ENCODE assay signal across 18 cellular contexts in genomic region chr4:102494603-102495002, GRCh38.
"Had no signal": no experiment of that assay in that cellular context is flagged by ENCODE, and none has a peak within 500 bp of the region (broad histone marks: within the 10 kb centered on the region; RNA-seq: fewer than 3 reads in every experiment).

No MANE protein-coding gene starts in this region.

- H3K9me3 Mint-ChIP-seq: activated B cell treated with CpG ODN at 0.5 μM for 24 hours; activated CD4-positive, alpha-beta memory T cell treated with anti-CD3 and anti-CD28 coated beads, Interleukin-2, amount 10 ng/mL, durations not matched to agents 7 days and 5 days; activated naive CD4-positive, alpha-beta T cell treated with anti-CD3 and anti-CD28 coated beads, Interleukin-2, amount 50 U/mL, for 24 hours had no signal

- H3K36me3 ChIP-seq: breast epithelium, colonic mucosa had no signal

- H3K27me3 ChIP-seq: breast epithelium, colonic mucosa had no signal

- ATAC-seq: T-helper 17 cell had no signal

- H3K27ac ChIP-seq: breast epithelium, PC-9 had no signal

- H3K27me3 Mint-ChIP-seq: activated B cell treated with CpG ODN at 0.5 μM for 24 hours; activated CD4-positive, alpha-beta T cell treated with anti-CD3 and anti-CD28 coated beads, Interleukin-2, amount 10 ng/mL, durations not matched to agents 7 days and 5 days; activated naive CD4-positive, alpha-beta T cell treated with anti-CD3 and anti-CD28 coated beads, Interleukin-2, amount 50 U/mL, for 24 hours; T-helper 17 cell had no signal

- H3K27ac Mint-ChIP-seq: activated B cell treated with CpG ODN at 0.5 μM for 24 hours; activated CD4-positive, alpha-beta memory T cell treated with anti-CD3 and anti-CD28 coated beads, Interleukin-2, amount 10 ng/mL, durations not matched to agents 7 days and 5 days; activated CD4-positive, alpha-beta T cell treated with anti-CD3 and anti-CD28 coated beads, Interleukin-2, amount 10 ng/mL, durations not matched to agents 7 days and 5 days had no signal

- H3K4me3 Mint-ChIP-seq: activated B cell treated with CpG ODN at 0.5 μM for 24 hours; activated CD4-positive, alpha-beta memory T cell treated with anti-CD3 and anti-CD28 coated beads, Interleukin-2, amount 10 ng/mL, durations not matched to agents 7 days and 5 days; activated CD4-positive, alpha-beta T cell treated with anti-CD3 and anti-CD28 coated beads, Interleukin-2, amount 10 ng/mL, durations not matched to agents 7 days and 5 days; activated naive CD4-positive, alpha-beta T cell treated with anti-CD3 and anti-CD28 coated beads, Interleukin-2, amount 50 U/mL, for 24 hours; T-helper 17 cell had no signal

- H2AFZ ChIP-seq: PC-9 had no signal

- H3K4me2 ChIP-seq: PC-9 had no signal

- H3K9me3 ChIP-seq: breast epithelium, colonic mucosa had no signal

- H3K4me3 ChIP-seq: breast epithelium, colonic mucosa, PC-9 had no signal

- DNase-seq: activated B cell treated with CpG ODN at 0.5 μM for 24 hours; activated CD4-positive, alpha-beta memory T cell treated with anti-CD3 and anti-CD28 coated beads, Interleukin-2, amount 10 ng/mL, durations not matched to agents 7 days and 5 days; activated CD4-positive, alpha-beta T cell treated with anti-CD3 and anti-CD28 coated beads for 1 hour; activated CD4-positive, alpha-beta T cell treated with anti-CD3 and anti-CD28 coated beads, Interleukin-2, amount 10 ng/mL, durations not matched to agents 7 days and 5 days; activated CD8-positive, alpha-beta memory T cell treated with anti-CD3 and anti-CD28 coated beads, Interleukin-2, amount 50 U/mL, for 48 hours; activated T-cell treated with anti-CD3 and anti-CD28 coated beads, Interleukin-2, amount 50 U/mL, for 1 hour; aorta; caudate nucleus; colonic mucosa; Karpas-422; NCI-H1930; NCI-H2107; PC-9; SHP77 treated with DMSO at 0.1 percent for 48 hours; T-helper 17 cell; T-helper 9 cell had no signal

- H3K4me1 ChIP-seq: breast epithelium had no signal
